Comparison of ENCODE assay signal across 1 cellular context in genomic region chr3:5012398-5012797, GRCh38.
TF ChIP-seq lines count a peak whose summit lies in the region.

No MANE protein-coding gene starts in this region.

TF ChIP-seq in K562, 482 proteins besides CTCF, POLR2A, EP300 and RAD21 (continued from another document):
- 0 out of 2 replicates have a peak, but pooled peaks have one; percentile 13 for TF ChIP-seq CREM (IDR thresholded peaks at IDR 0.05; ENCODE audit: low read depth)
- peak; percentile 50 for TF ChIP-seq KDM5B (IDR thresholded peaks at IDR 0.05; ENCODE audit: insufficient replicate concordance, low read depth, low read length)
- peak in 1 of 2 experiments; percentile 46; a peak in 2 of 4 replicates for TF ChIP-seq HDAC1 (IDR thresholded peaks at IDR 0.05)
- peak; percentile 20; the same call in 1 of the 2 replicates for TF ChIP-seq CBX1 (IDR thresholded peaks at IDR 0.05; ENCODE audit: low read depth)
- TF ChIP-seq HDGF (IDR thresholded peaks at IDR 0.05): 0 out of 2 replicates have a peak, but pooled peaks have one; percentile 22
- TF ChIP-seq E2F3 (CRISPR knock-in tag; IDR thresholded peaks at IDR 0.05): no peak
- TF ChIP-seq SMARCA5 (IDR thresholded peaks at IDR 0.05): peak; percentile 95
- TF ChIP-seq MTA2 (IDR thresholded peaks at IDR 0.05; ENCODE audit: low read depth): no peak
- 0 out of 4 replicates have a peak, but pooled peaks of 1 of the 2 experiments have one; percentile 24 for TF ChIP-seq ZNF318 (IDR thresholded peaks at IDR 0.05; ENCODE audit: borderline replicate concordance in 1 of 2, low read depth in 1 of 2)
- TF ChIP-seq THAP12 (CRISPR knock-in tag; IDR thresholded peaks at IDR 0.05): 0 out of 2 replicates have a peak, but pooled peaks have one; percentile 16
- TF ChIP-seq ZFP91 (CRISPR knock-in tag; IDR thresholded peaks at IDR 0.05): 0 out of 2 replicates have a peak, but pooled peaks have one; percentile 51
- TF ChIP-seq BCOR (IDR thresholded peaks at IDR 0.05): peak; percentile 98
- TF ChIP-seq HDAC2 (IDR thresholded peaks at IDR 0.05): peak; percentile 73; the same call in 1 of the 2 replicates
- TF ChIP-seq LEF1 (IDR thresholded peaks at IDR 0.05): no peak
- TF ChIP-seq MLX (CRISPR knock-in tag; conservative IDR thresholded peaks at IDR 0.05): no peak
- TF ChIP-seq NBN (IDR thresholded peaks at IDR 0.05; ENCODE audit: low read depth): 0 out of 2 replicates have a peak, but pooled peaks have one; percentile 42
- TF ChIP-seq RCOR1 (IDR thresholded peaks at IDR 0.05; ENCODE audit: borderline replicate concordance in 1 of 2, low read depth in 2 of 2, low read length in 2 of 2): peak in 1 of 2 experiments; percentile 71; a peak in 1 of 4 replicates
- TF ChIP-seq BRD9 (IDR thresholded peaks at IDR 0.05; ENCODE audit: low read depth, partially characterized antibody): peak; percentile 85
- no peak for TF ChIP-seq ZNF277 (CRISPR knock-in tag; IDR thresholded peaks at IDR 0.05; ENCODE audit: borderline replicate concordance)
- peak; percentile 44 for TF ChIP-seq NCOA4 (IDR thresholded peaks at IDR 0.05; ENCODE audit: partially characterized antibody)
- 0 out of 2 replicates have a peak, but pooled peaks have one; percentile 3 for TF ChIP-seq ZNF24 (IDR thresholded peaks at IDR 0.05)
- TF ChIP-seq MECOM (CRISPR knock-in tag; IDR thresholded peaks at IDR 0.05): peak; percentile 59; the same call in 1 of the 2 replicates
